1 cellular context compared by ENCODE assay signal in the genomic region with DNA sequence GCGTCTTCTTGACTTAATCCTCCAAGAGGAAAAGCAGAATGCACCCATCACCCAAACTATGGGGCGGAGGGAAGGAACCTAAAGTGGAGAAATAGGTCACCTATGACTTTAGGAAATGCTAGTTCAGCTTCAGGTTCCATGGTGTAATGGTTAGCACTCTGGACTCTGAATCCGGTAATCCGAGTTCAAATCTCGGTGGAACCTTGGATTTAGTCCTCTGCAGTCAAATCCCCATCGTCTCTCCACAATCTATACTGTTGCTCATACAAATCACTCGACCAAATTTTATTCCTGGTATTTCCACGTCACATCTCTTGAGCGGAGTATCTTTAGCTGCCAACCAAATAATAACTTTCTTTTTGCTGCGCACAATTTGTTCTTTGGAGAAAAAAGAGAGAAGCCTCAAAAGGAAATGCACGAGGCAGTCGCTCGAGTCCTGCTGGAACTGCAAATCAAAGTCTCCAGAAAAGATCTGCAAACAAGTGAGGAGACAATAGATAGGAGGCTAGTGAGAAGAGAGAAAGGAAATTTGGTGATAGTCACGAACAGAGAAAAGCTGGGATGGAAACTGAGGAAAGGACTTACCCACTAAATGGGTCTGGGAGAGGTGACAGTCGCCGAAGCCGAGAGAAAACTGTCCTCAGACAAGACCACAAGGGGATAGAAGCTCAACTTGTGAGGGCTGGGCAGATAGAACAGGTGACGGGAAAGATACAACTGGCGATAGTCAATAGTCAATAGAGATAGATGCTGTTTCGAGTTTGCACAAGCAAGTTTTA.
TF ChIP-seq lines count a peak whose summit lies in the region.

No MANE protein-coding gene starts in this region.

TF ChIP-seq in GM23338, 12 proteins besides CTCF, POLR2A, EP300 and RAD21 (continued from another document):
- TF ChIP-seq, protein P1, sequence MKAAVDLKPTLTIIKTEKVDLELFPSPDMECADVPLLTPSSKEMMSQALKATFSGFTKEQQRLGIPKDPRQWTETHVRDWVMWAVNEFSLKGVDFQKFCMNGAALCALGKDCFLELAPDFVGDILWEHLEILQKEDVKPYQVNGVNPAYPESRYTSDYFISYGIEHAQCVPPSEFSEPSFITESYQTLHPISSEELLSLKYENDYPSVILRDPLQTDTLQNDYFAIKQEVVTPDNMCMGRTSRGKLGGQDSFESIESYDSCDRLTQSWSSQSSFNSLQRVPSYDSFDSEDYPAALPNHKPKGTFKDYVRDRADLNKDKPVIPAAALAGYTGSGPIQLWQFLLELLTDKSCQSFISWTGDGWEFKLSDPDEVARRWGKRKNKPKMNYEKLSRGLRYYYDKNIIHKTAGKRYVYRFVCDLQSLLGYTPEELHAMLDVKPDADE (IDR thresholded peaks at IDR 0.05) = 0 out of 2 replicates have a peak, but pooled peaks have one; percentile 39
- TF ChIP-seq NANOG (IDR thresholded peaks at IDR 0.05; ENCODE audit: borderline replicate concordance) = peak; percentile 9; the same call in 1 of the 2 replicates
- TF ChIP-seq ZNF331 (CRISPR knock-in tag; IDR thresholded peaks at IDR 0.05; ENCODE audit: low read depth) = no peak
- TF ChIP-seq EZH2 (IDR thresholded peaks at IDR 0.05; ENCODE audit: low read depth, unreplicated experiment) = peak; percentile 40
- no peak for TF ChIP-seq STAT1 (IDR thresholded peaks at IDR 0.05; ENCODE audit: unreplicated experiment)
- TF ChIP-seq JUNB (IDR thresholded peaks at IDR 0.05; ENCODE audit: unreplicated experiment) = no peak
- no peak for TF ChIP-seq EZH2phosphoT487 (IDR thresholded peaks at IDR 0.05; ENCODE audit: unreplicated experiment)
- TF ChIP-seq POLR2AphosphoS5 (IDR thresholded peaks at IDR 0.05; ENCODE audit: low read depth) = no peak
- TF ChIP-seq, protein P2, sequence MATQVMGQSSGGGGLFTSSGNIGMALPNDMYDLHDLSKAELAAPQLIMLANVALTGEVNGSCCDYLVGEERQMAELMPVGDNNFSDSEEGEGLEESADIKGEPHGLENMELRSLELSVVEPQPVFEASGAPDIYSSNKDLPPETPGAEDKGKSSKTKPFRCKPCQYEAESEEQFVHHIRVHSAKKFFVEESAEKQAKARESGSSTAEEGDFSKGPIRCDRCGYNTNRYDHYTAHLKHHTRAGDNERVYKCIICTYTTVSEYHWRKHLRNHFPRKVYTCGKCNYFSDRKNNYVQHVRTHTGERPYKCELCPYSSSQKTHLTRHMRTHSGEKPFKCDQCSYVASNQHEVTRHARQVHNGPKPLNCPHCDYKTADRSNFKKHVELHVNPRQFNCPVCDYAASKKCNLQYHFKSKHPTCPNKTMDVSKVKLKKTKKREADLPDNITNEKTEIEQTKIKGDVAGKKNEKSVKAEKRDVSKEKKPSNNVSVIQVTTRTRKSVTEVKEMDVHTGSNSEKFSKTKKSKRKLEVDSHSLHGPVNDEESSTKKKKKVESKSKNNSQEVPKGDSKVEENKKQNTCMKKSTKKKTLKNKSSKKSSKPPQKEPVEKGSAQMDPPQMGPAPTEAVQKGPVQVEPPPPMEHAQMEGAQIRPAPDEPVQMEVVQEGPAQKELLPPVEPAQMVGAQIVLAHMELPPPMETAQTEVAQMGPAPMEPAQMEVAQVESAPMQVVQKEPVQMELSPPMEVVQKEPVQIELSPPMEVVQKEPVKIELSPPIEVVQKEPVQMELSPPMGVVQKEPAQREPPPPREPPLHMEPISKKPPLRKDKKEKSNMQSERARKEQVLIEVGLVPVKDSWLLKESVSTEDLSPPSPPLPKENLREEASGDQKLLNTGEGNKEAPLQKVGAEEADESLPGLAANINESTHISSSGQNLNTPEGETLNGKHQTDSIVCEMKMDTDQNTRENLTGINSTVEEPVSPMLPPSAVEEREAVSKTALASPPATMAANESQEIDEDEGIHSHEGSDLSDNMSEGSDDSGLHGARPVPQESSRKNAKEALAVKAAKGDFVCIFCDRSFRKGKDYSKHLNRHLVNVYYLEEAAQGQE (IDR thresholded peaks at IDR 0.05; ENCODE audit: unreplicated experiment) = no peak
- 0 out of 2 replicates have a peak, but pooled peaks have one; percentile 26 for TF ChIP-seq CREB1 (CRISPR knock-in tag; IDR thresholded peaks at IDR 0.05; ENCODE audit: low read depth)
- no peak for TF ChIP-seq ZNF114 (CRISPR knock-in tag; IDR thresholded peaks at IDR 0.05)
